Comparison of ENCODE assay signal across 1 cellular context in the genomic region with DNA sequence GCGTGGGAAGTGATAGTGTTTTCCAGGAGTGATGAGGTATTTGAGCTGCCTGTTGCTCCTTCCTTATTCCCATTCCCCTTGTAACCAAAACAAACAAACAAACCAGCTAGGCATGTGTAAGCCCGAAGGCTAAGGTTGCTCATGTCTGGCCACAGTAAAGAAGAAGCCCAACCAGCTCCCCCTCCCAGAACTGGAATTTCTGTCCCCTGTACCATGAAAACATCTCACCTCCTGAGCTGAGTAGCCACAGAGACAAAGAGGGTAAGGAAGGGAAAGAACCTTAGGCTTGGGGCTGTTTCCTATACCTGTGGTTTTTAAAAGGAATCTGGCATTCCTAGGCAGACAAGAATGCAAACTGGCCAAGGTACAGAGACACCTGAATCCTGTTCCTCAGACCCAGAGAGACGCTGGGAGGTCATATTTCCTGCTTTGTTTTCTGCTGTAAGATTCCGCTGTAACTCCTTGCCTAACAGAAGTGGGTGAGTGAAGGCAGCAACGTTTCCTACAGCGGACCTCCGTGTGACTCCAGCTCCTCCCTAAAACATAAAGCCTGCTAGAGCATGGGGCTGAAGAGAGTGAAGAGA.
TF ChIP-seq lines count a peak whose summit lies in the region.

No MANE protein-coding gene starts in this region.

TF ChIP-seq in HEK293, 187 proteins besides CTCF, POLR2A, EP300 and RAD21 (continued from another document):
- TF ChIP-seq, protein P1, sequence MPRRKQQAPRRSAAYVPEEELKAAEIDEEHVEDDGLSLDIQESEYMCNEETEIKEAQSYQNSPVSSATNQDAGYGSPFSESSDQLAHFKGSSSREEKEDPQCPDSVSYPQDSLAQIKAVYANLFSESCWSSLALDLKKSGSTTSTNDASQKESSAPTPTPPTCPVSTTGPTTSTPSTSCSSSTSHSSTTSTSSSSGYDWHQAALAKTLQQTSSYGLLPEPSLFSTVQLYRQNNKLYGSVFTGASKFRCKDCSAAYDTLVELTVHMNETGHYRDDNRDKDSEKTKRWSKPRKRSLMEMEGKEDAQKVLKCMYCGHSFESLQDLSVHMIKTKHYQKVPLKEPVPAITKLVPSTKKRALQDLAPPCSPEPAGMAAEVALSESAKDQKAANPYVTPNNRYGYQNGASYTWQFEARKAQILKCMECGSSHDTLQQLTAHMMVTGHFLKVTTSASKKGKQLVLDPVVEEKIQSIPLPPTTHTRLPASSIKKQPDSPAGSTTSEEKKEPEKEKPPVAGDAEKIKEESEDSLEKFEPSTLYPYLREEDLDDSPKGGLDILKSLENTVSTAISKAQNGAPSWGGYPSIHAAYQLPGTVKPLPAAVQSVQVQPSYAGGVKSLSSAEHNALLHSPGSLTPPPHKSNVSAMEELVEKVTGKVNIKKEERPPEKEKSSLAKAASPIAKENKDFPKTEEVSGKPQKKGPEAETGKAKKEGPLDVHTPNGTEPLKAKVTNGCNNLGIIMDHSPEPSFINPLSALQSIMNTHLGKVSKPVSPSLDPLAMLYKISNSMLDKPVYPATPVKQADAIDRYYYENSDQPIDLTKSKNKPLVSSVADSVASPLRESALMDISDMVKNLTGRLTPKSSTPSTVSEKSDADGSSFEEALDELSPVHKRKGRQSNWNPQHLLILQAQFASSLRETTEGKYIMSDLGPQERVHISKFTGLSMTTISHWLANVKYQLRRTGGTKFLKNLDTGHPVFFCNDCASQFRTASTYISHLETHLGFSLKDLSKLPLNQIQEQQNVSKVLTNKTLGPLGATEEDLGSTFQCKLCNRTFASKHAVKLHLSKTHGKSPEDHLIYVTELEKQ (tag by site-specific recombination; IDR thresholded peaks at IDR 0.05; ENCODE audit: borderline replicate concordance) = no peak
- TF ChIP-seq GFI1B (tag by site-specific recombination; IDR thresholded peaks at IDR 0.05) (no peak), ZNF747 (tag by site-specific recombination; IDR thresholded peaks at IDR 0.05) (no peak), ZNF529 (tag by site-specific recombination; IDR thresholded peaks at IDR 0.05; ENCODE audit: insufficient replicate concordance) (no peak), ZNF292 (tag by site-specific recombination; IDR thresholded peaks at IDR 0.05; ENCODE audit: borderline replicate concordance, low read depth) (no peak), ZIC2 (tag by site-specific recombination; IDR thresholded peaks at IDR 0.05) (peak; percentile 44; the same call in 1 of the 2 replicates), ZNF433 (tag by site-specific recombination; IDR thresholded peaks at IDR 0.05; ENCODE audit: low read depth) (no peak), GLI4 (tag by site-specific recombination; IDR thresholded peaks at IDR 0.05) (no peak), ZNF214 (tag by site-specific recombination; IDR thresholded peaks at IDR 0.05; ENCODE audit: borderline replicate concordance) (no peak), ZNF266 (tag by site-specific recombination; IDR thresholded peaks at IDR 0.05; ENCODE audit: low read depth) (no peak), ZFP69B (tag by site-specific recombination; IDR thresholded peaks at IDR 0.05) (no peak), TCF7L2 (IDR thresholded peaks at IDR 0.05; ENCODE audit: borderline replicate concordance, low read depth, low read length) (no peak), ZNF155 (tag by site-specific recombination; IDR thresholded peaks at IDR 0.05) (no peak), ZNF132 (tag by site-specific recombination; IDR thresholded peaks at IDR 0.05; ENCODE audit: borderline replicate concordance) (no peak), ZNF777 (tag by site-specific recombination; IDR thresholded peaks at IDR 0.05; ENCODE audit: borderline replicate concordance) (no peak), ZNF223 (tag by site-specific recombination; IDR thresholded peaks at IDR 0.05) (no peak), ZNF571 (tag by site-specific recombination; IDR thresholded peaks at IDR 0.05) (no peak), ZNF24 (tag by site-specific recombination; IDR thresholded peaks at IDR 0.05) (no peak), KLF16 (tag by site-specific recombination; IDR thresholded peaks at IDR 0.05) (no peak), ZEB2 (tag by site-specific recombination; IDR thresholded peaks at IDR 0.05) (no peak; the same call in 1 of the 2 replicates), ZNF16 (tag by site-specific recombination; IDR thresholded peaks at IDR 0.05; ENCODE audit: low read depth) (no peak), ZNF768 (tag by site-specific recombination; IDR thresholded peaks at IDR 0.05) (no peak), ZNF600 (tag by site-specific recombination; IDR thresholded peaks at IDR 0.05) (no peak; the same call in 1 of the 2 replicates), MZF1 (tag by site-specific recombination; IDR thresholded peaks at IDR 0.05; ENCODE audit: borderline replicate concordance) (peak; percentile 28; the same call in 1 of the 2 replicates), ZNF561 (tag by site-specific recombination; IDR thresholded peaks at IDR 0.05; ENCODE audit: borderline replicate concordance) (no peak; the same call in none of the 2 replicates), IKZF3 (tag by site-specific recombination; IDR thresholded peaks at IDR 0.05) (peak; percentile 95), ZNF341 (tag by site-specific recombination; IDR thresholded peaks at IDR 0.05; ENCODE audit: low read depth) (no peak), ZNF121 (tag by site-specific recombination; IDR thresholded peaks at IDR 0.05) (peak; percentile 93), ZNF23 (tag by site-specific recombination; IDR thresholded peaks at IDR 0.05; ENCODE audit: borderline replicate concordance) (no peak), ZNF837 (tag by site-specific recombination; IDR thresholded peaks at IDR 0.05) (no peak)
- TF ChIP-seq, protein P2, sequence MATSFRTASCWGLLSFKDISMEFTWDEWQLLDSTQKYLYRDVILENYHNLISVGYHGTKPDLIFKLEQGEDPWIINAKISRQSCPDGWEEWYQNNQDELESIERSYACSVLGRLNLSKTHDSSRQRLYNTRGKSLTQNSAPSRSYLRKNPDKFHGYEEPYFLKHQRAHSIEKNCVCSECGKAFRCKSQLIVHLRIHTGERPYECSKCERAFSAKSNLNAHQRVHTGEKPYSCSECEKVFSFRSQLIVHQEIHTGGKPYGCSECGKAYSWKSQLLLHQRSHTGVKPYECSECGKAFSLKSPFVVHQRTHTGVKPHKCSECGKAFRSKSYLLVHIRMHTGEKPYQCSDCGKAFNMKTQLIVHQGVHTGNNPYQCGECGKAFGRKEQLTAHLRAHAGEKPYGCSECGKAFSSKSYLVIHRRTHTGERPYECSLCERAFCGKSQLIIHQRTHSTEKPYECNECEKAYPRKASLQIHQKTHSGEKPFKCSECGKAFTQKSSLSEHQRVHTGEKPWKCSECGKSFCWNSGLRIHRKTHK (tag by site-specific recombination; IDR thresholded peaks at IDR 0.05) = no peak
- TF ChIP-seq, protein P3, sequence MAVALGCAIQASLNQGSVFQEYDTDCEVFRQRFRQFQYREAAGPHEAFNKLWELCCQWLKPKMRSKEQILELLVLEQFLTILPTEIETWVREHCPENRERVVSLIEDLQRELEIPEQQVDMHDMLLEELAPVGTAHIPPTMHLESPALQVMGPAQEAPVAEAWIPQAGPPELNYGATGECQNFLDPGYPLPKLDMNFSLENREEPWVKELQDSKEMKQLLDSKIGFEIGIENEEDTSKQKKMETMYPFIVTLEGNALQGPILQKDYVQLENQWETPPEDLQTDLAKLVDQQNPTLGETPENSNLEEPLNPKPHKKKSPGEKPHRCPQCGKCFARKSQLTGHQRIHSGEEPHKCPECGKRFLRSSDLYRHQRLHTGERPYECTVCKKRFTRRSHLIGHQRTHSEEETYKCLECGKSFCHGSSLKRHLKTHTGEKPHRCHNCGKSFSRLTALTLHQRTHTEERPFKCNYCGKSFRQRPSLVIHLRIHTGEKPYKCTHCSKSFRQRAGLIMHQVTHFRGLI (tag by site-specific recombination; IDR thresholded peaks at IDR 0.05) = no peak; the same call in none of the 2 replicates
- TF ChIP-seq, protein P4, sequence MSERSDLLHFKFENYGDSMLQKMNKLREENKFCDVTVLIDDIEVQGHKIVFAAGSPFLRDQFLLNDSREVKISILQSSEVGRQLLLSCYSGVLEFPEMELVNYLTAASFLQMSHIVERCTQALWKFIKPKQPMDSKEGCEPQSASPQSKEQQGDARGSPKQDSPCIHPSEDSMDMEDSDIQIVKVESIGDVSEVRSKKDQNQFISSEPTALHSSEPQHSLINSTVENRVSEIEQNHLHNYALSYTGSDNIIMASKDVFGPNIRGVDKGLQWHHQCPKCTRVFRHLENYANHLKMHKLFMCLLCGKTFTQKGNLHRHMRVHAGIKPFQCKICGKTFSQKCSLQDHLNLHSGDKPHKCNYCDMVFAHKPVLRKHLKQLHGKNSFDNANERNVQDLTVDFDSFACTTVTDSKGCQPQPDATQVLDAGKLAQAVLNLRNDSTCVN (tag by site-specific recombination; optimal IDR thresholded peaks at IDR 0.05) = no peak
- TF ChIP-seq, protein P5, sequence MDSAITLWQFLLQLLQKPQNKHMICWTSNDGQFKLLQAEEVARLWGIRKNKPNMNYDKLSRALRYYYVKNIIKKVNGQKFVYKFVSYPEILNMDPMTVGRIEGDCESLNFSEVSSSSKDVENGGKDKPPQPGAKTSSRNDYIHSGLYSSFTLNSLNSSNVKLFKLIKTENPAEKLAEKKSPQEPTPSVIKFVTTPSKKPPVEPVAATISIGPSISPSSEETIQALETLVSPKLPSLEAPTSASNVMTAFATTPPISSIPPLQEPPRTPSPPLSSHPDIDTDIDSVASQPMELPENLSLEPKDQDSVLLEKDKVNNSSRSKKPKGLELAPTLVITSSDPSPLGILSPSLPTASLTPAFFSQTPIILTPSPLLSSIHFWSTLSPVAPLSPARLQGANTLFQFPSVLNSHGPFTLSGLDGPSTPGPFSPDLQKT (IDR thresholded peaks at IDR 0.05; ENCODE audit: borderline replicate concordance, low read depth, low read length) = no peak
- TF ChIP-seq, protein P6, sequence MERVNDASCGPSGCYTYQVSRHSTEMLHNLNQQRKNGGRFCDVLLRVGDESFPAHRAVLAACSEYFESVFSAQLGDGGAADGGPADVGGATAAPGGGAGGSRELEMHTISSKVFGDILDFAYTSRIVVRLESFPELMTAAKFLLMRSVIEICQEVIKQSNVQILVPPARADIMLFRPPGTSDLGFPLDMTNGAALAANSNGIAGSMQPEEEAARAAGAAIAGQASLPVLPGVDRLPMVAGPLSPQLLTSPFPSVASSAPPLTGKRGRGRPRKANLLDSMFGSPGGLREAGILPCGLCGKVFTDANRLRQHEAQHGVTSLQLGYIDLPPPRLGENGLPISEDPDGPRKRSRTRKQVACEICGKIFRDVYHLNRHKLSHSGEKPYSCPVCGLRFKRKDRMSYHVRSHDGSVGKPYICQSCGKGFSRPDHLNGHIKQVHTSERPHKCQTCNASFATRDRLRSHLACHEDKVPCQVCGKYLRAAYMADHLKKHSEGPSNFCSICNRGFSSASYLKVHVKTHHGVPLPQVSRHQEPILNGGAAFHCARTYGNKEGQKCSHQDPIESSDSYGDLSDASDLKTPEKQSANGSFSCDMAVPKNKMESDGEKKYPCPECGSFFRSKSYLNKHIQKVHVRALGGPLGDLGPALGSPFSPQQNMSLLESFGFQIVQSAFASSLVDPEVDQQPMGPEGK (tag by site-specific recombination; IDR thresholded peaks at IDR 0.05) = 0 out of 2 replicates have a peak, but pooled peaks have one; percentile 43
- TF ChIP-seq, protein P7, sequence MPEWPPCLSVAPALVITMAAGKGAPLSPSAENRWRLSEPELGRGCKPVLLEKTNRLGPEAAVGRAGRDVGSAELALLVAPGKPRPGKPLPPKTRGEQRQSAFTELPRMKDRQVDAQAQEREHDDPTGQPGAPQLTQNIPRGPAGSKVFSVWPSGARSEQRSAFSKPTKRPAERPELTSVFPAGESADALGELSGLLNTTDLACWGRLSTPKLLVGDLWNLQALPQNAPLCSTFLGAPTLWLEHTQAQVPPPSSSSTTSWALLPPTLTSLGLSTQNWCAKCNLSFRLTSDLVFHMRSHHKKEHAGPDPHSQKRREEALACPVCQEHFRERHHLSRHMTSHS (tag by site-specific recombination; IDR thresholded peaks at IDR 0.05) = no peak
